In genomic region chr11:16002942-16003341, GRCh38 we compare ENCODE assay signal across 24 cellular contexts.
DNase-seq lines count a peak whose midpoint lies in the region; ATAC-seq, FAIRE-seq and TF ChIP-seq lines count a peak whose summit lies in the region.
"Had no signal": no experiment of that assay in that cellular context is flagged by ENCODE, and none has a peak within 500 bp of the region (broad histone marks: within the 10 kb centered on the region; RNA-seq: fewer than 3 reads in every experiment).

No MANE protein-coding gene starts in this region.

- TF ChIP-seq CTCF in Loucy (conservative IDR thresholded peaks at IDR 0.05; ENCODE audit: low read length): no peak
- no peak for TF ChIP-seq CTCF in bronchial epithelial cell (IDR thresholded peaks at IDR 0.05; ENCODE audit: insufficient read depth, low read length, severe bottlenecking)
- no peak for TF ChIP-seq CTCF in hepatocyte (IDR thresholded peaks at IDR 0.05; ENCODE audit: poor library complexity)
- no peak for TF ChIP-seq CTCF in gastrocnemius medialis (IDR thresholded peaks at IDR 0.05 in 4 of 5, conservative IDR thresholded peaks at IDR 0.05 in 1 of 5)
- no peak for TF ChIP-seq CTCF in chondrocyte (IDR thresholded peaks at IDR 0.05)
- no peak for TF ChIP-seq CTCF in glutamatergic neuron (IDR thresholded peaks at IDR 0.05; ENCODE audit: partially characterized antibody, unreplicated experiment)
- TF ChIP-seq CTCF in lower leg skin (IDR thresholded peaks at IDR 0.05): no peak

- TF ChIP-seq POLR2A in gastrocnemius medialis (IDR thresholded peaks at IDR 0.05) (no peak), lower leg skin (IDR thresholded peaks at IDR 0.05) (no peak)

- peak; percentile 39 to 91 for ATAC-seq in gastrocnemius medialis
- ATAC-seq: HCT116; naive thymus-derived CD4-positive, alpha-beta T cell; stimulated activated memory B cell treated with anti-CD40 and anti-IgM and Interleukin-4, amounts not matched to agents 10 μg/mL and 1 μg/mL and 100 μg/mL, for 72 hours had no signal

- no peaks in the 10 kb centered on the region for H3K27me3 ChIP-seq in Loucy (ENCODE audit: insufficient read depth, low read length, poor library complexity, severe bottlenecking)
- H3K27me3 ChIP-seq in bronchial epithelial cell (ENCODE audit: control insufficient read depth, insufficient read depth, low read length): no peaks in the 10 kb centered on the region
- no peaks in the 10 kb centered on the region for H3K27me3 ChIP-seq in hepatocyte
- no peaks in the 10 kb centered on the region for H3K27me3 ChIP-seq in gastrocnemius medialis
- H3K27me3 ChIP-seq: testis had no signal

- WGBS in hepatocyte (ENCODE audit: low lambda C conversion rate, missing lambda C conversion rate): 95% methylated on average over 1 of the region's 1 CpG
- WGBS in lower leg skin, 2 donors: 94 to 100% methylated on average over 1 of the region's 1 CpG

- in situ Hi-C loops in gastrocnemius medialis (cut with MboI; ENCODE audit: low sequenced_read_pairs in 4 of 4): loop anchor here in 1 of 4 donors (25.0 kb wide), 1 partner anchor 109 kb away; no protein-coding TSS in a partner anchor

- peak; percentile 58 for FAIRE-seq in bronchial epithelial cell (lab: Jason Lieb, UNC)

- H2AFZ ChIP-seq in Loucy (ENCODE audit: low read length) (peak overlapping the region; percentile 89; the same call in 1 of the 2 replicates), hepatocyte (no peak overlapping the region)

- H3F3A ChIP-seq in Loucy (ENCODE audit: low read depth): no peaks in the 10 kb centered on the region

- H3K27me3 Mint-ChIP-seq in chondrocyte (ENCODE audit: low read depth) (no peaks in the 10 kb centered on the region), glutamatergic neuron (ENCODE audit: unreplicated experiment) (no peaks in the 10 kb centered on the region)
- H3K27me3 Mint-ChIP-seq: CD8-positive, alpha-beta memory T cell; naive thymus-derived CD4-positive, alpha-beta T cell; stimulated activated memory B cell treated with anti-CD40 and anti-IgM and Interleukin-4, amounts not matched to agents 10 μg/mL and 1 μg/mL and 100 μg/mL, for 72 hours had no signal

- H3K9ac ChIP-seq in Loucy (ENCODE audit: low read depth, low read length, poor library complexity, severe bottlenecking): no peak overlapping the region

- H3K27ac Mint-ChIP-seq in chondrocyte (ENCODE audit: unreplicated experiment) (no peak overlapping the region), glutamatergic neuron (ENCODE audit: unreplicated experiment) (no peak overlapping the region)
- H3K27ac Mint-ChIP-seq: CD8-positive, alpha-beta memory T cell; naive thymus-derived CD4-positive, alpha-beta T cell; stimulated activated memory B cell treated with anti-CD40 and anti-IgM and Interleukin-4, amounts not matched to agents 10 μg/mL and 1 μg/mL and 100 μg/mL, for 72 hours had no signal

- H3K4me1 ChIP-seq in Loucy (ENCODE audit: insufficient read depth, low read length, poor library complexity, severe bottlenecking) (peaks cover 16% of the 10 kb centered on the region), hepatocyte (ENCODE audit: insufficient read depth) (peaks cover 8% of the 10 kb centered on the region), gastrocnemius medialis (peaks cover 0 to 13% of the 10 kb centered on the region in 2 donors)
- H3K4me1 ChIP-seq: testis had no signal

- intact Hi-C loops in gastrocnemius medialis (cut with DNase I; ENCODE audit: low total_unique reads): no loop called here
- intact Hi-C loops in lower leg skin (cut with DNase I; ENCODE audit: low total_unique reads): no loop called here

- H4K20me1 ChIP-seq in Loucy (ENCODE audit: insufficient read depth, low read length, poor library complexity, severe bottlenecking) (no peaks in the 10 kb centered on the region), hepatocyte (ENCODE audit: insufficient read depth, poor library complexity, severe bottlenecking) (no peaks in the 10 kb centered on the region)

- H3K36me3 Mint-ChIP-seq in chondrocyte (ENCODE audit: low read depth) (peaks cover 8% of the 10 kb centered on the region), glutamatergic neuron (ENCODE audit: unreplicated experiment) (no peaks in the 10 kb centered on the region)
- H3K36me3 Mint-ChIP-seq: CD8-positive, alpha-beta memory T cell; naive thymus-derived CD4-positive, alpha-beta T cell; stimulated activated memory B cell treated with anti-CD40 and anti-IgM and Interleukin-4, amounts not matched to agents 10 μg/mL and 1 μg/mL and 100 μg/mL, for 72 hours had no signal

- H3K4me1 Mint-ChIP-seq in chondrocyte (ENCODE audit: low read depth): peaks cover 30% of the 10 kb centered on the region
- peaks cover 4% of the 10 kb centered on the region for H3K4me1 Mint-ChIP-seq in glutamatergic neuron (ENCODE audit: low read depth, unreplicated experiment)
- H3K4me1 Mint-ChIP-seq: CD8-positive, alpha-beta memory T cell; stimulated activated memory B cell treated with anti-CD40 and anti-IgM and Interleukin-4, amounts not matched to agents 10 μg/mL and 1 μg/mL and 100 μg/mL, for 72 hours had no signal

- H3K9me3 ChIP-seq in Loucy (ENCODE audit: insufficient read depth, low read depth, low read length): no peaks in the 10 kb centered on the region
- no peaks in the 10 kb centered on the region for H3K9me3 ChIP-seq in hepatocyte (ENCODE audit: low read depth)
- H3K9me3 ChIP-seq in gastrocnemius medialis: no peaks in the 10 kb centered on the region
- H3K9me3 ChIP-seq: testis had no signal

- H3K4me2 ChIP-seq in Loucy (ENCODE audit: low read depth, low read length, poor library complexity, severe bottlenecking) (no peak overlapping the region), hepatocyte (no peak overlapping the region)

- no peak overlapping the region for H3K4me3 Mint-ChIP-seq in chondrocyte (ENCODE audit: unreplicated experiment)
- no peak overlapping the region for H3K4me3 Mint-ChIP-seq in glutamatergic neuron (ENCODE audit: unreplicated experiment)
- H3K4me3 Mint-ChIP-seq: CD8-positive, alpha-beta memory T cell; naive thymus-derived CD4-positive, alpha-beta T cell; stimulated activated memory B cell treated with anti-CD40 and anti-IgM and Interleukin-4, amounts not matched to agents 10 μg/mL and 1 μg/mL and 100 μg/mL, for 72 hours had no signal

- no peaks in the 10 kb centered on the region for H3K9me3 Mint-ChIP-seq in chondrocyte (ENCODE audit: low read depth)
- no peaks in the 10 kb centered on the region for H3K9me3 Mint-ChIP-seq in glutamatergic neuron (ENCODE audit: unreplicated experiment)

- H3K79me2 ChIP-seq in Loucy (ENCODE audit: insufficient read depth, low read length): no peaks in the 10 kb centered on the region
- H3K79me2 ChIP-seq in hepatocyte: no peaks in the 10 kb centered on the region

- no peaks in the 10 kb centered on the region for H3K36me3 ChIP-seq in Loucy (ENCODE audit: insufficient read depth, low read length)
- no peaks in the 10 kb centered on the region for H3K36me3 ChIP-seq in bronchial epithelial cell (ENCODE audit: control insufficient read depth, insufficient read depth, low read length)
- no peaks in the 10 kb centered on the region for H3K36me3 ChIP-seq in hepatocyte (replicated peaks; ENCODE audit: insufficient read depth, low read depth)
- no peaks in the 10 kb centered on the region for H3K36me3 ChIP-seq in gastrocnemius medialis

- H3K4me3 ChIP-seq in Loucy (ENCODE audit: low read length, poor library complexity, severe bottlenecking): no peak overlapping the region
- H3K4me3 ChIP-seq in bronchial epithelial cell (ENCODE audit: low read depth, low read length): no peak overlapping the region
- no peak overlapping the region for H3K4me3 ChIP-seq in hepatocyte
- no peak overlapping the region for H3K4me3 ChIP-seq in gastrocnemius medialis
- H3K4me3 ChIP-seq in lower leg skin (ENCODE audit: low read depth, poor library complexity, severe bottlenecking): no peak overlapping the region
- H3K4me3 ChIP-seq: skin epidermis, testis had no signal

- peak overlapping the region; percentile 63 for H3K27ac ChIP-seq in hepatocyte
- peak overlapping the region in 2 of 4 donors; percentile 4 to 22 for H3K27ac ChIP-seq in gastrocnemius medialis
- H3K27ac ChIP-seq: testis had no signal

- DNase-seq in bronchial epithelial cell (ENCODE audit: low read depth) (no peak), hepatocyte (ENCODE audit: low spot score) (no peak), gastrocnemius medialis (no peak), chondrocyte (ENCODE audit: low spot score) (no peak), glutamatergic neuron (no peak), lower leg skin (ENCODE audit: low spot score in 2 of 2) (no peak)
- DNase-seq: activated naive CD4-positive, alpha-beta T cell treated with Interleukin-2 at 50 U/mL for 16 hours; activated T-cell treated with anti-CD3 and anti-CD28 coated beads, Interleukin-2, amount 50 U/mL, for 48 hours; amygdala; CD8-positive, alpha-beta memory T cell; DMS79; erythroblast; islet precursor cell; naive thymus-derived CD4-positive, alpha-beta T cell; NCI-H146; NCI-H2227 treated with DMSO at 0.1 percent for 48 hours; PC-9; stimulated activated CD4-positive, alpha-beta T cell treated with anti-CD3 and anti-CD28 coated beads, Interleukin-2, amount 100 ng/mL, for 24 hours; T-helper 1 cell; testis had no signal

- H3K9me2 ChIP-seq in Loucy (replicated peaks; ENCODE audit: low read depth, low read length) (no peaks in the 10 kb centered on the region), hepatocyte (replicated peaks; ENCODE audit: insufficient read depth) (no peaks in the 10 kb centered on the region)
